In the genomic region with DNA sequence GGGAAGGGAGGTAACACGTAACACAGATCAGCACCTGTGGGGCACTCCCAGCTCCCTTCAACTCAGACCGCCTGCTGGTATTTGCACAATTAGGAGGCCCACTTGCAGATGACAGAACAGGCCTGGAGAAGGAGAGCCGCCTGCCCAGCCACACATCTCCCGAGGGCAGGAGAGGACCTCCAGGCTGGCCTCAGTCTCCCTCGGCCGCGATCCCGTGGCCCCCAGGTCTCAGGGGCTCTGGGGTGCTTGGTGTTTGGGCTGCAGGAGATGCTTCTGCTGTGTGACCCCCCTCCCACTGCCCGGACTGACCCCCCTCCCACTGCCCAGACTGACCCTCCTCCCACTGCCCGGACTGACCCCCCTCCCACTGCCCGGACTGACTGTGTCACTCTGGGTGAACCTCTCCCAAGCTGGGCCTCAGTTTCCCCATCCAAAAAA, we compare ENCODE assay signal across 22 cellular contexts.
"Had no signal": no experiment of that assay in that cellular context is flagged by ENCODE, and none has a peak within 500 bp of the region (broad histone marks: within the 10 kb centered on the region; RNA-seq: fewer than 3 reads in every experiment).

No MANE protein-coding gene starts in this region.

- H3K27ac ChIP-seq: brain microvascular endothelial cell, heart left ventricle, left ventricle myocardium inferior, pancreas, psoas muscle, tibial nerve, WERI-Rb-1 had no signal

- ATAC-seq: activated CD4-positive, CD25-positive, alpha-beta regulatory T cell treated with anti-CD3 and anti-CD28 coated beads, Interleukin-2, amount 50 U/mL, for 24 hours; naive thymus-derived CD4-positive, alpha-beta T cell; pancreas; psoas muscle had no signal

- H3K36me3 ChIP-seq: brain microvascular endothelial cell, heart left ventricle, left ventricle myocardium inferior, pancreas, tibial nerve, WERI-Rb-1 had no signal

- FAIRE-seq: astrocyte, endothelial cell of umbilical vein, pancreas had no signal

- H3K4me3 ChIP-seq: heart left ventricle, left ventricle myocardium inferior, pancreas, psoas muscle, tibial nerve had no signal

- H3K9me3 ChIP-seq: pancreas, psoas muscle had no signal

- DNase-seq: activated CD4-positive, alpha-beta T cell treated with anti-CD3 and anti-CD28 coated beads for 48 hours; activated CD4-positive, alpha-beta T cell treated with anti-CD3 and anti-CD28 coated beads, Interleukin-2, amount 50 U/mL, for 48 hours; activated CD8-positive, alpha-beta memory T cell treated with anti-CD3 and anti-CD28 coated beads for 24 hours; activated effector memory CD4-positive, alpha-beta T cell treated with Interleukin-2 at 50 U/mL for 16 hours; activated naive CD4-positive, alpha-beta T cell treated with anti-CD3 and anti-CD28 coated beads, Interleukin-2, amount 10 ng/mL, durations not matched to agents 7 days and 5 days; amniotic stem cell; brain microvascular endothelial cell; cortex of kidney; kidney glomerular epithelial cell; left ventricle myocardium inferior; naive thymus-derived CD4-positive, alpha-beta T cell; stimulated activated CD4-positive, alpha-beta T cell treated with anti-CD3 and anti-CD28 coated beads, Interleukin-2, amount 100 ng/mL, for 48 hours; stimulated activated naive CD4-positive, alpha-beta T cell treated with Interleukin-2 at 50 U/mL for 16 hours; T-helper 9 cell; WERI-Rb-1 had no signal

- H3K4me1 ChIP-seq: heart left ventricle, left ventricle myocardium inferior, pancreas, psoas muscle, tibial nerve had no signal
